ENCODE assay signal across 18 cellular contexts in genomic region chr5:79641414-79641813, GRCh38. TPM values are rescaled to one million over a fixed set of nuclear protein-coding genes. Genes with fewer than 3 reads are reported as not detected.
"Had no signal": no experiment of that assay in that cellular context is flagged by ENCODE, and none has a peak within 500 bp of the region (broad histone marks: within the 10 kb centered on the region; RNA-seq: fewer than 3 reads in every experiment).

No MANE protein-coding gene starts in this region.

- DNase-seq: effector memory CD4-positive, alpha-beta T cell; foreskin fibroblast; immature natural killer cell; left colon; left ventricle myocardium superior; naive thymus-derived CD4-positive, alpha-beta T cell; sigmoid colon; stimulated activated CD4-positive, alpha-beta T cell treated with anti-CD3 and anti-CD28 coated beads, Interleukin-2, amount 100 ng/mL, for 48 hours; stimulated activated CD8-positive, alpha-beta memory T cell treated with anti-CD3 and anti-CD28 coated beads, Interleukin-4, amount 100 ng/mL, for 48 hours; stimulated activated naive CD8-positive, alpha-beta T cell treated with anti-CD3 and anti-CD28 coated beads, Interleukin-15, Interleukin-2, amounts not matched to agents 100 U/mL and 50 U/mL, for 24 hours; thyroid gland had no signal

- H3K4me1 ChIP-seq: sigmoid colon, suprapubic skin, thyroid gland had no signal

- H3K27me3 ChIP-seq: esophagus muscularis mucosa, right atrium auricular region, sigmoid colon, suprapubic skin, thyroid gland had no signal

- H3K9me3 ChIP-seq: esophagus muscularis mucosa, right atrium auricular region, sigmoid colon, suprapubic skin, thyroid gland had no signal

- H3K27ac ChIP-seq: epithelial cell of prostate, esophagus muscularis mucosa, right atrium auricular region, sigmoid colon, skin epidermis, suprapubic skin, thyroid gland had no signal

- FAIRE-seq: urothelium cell line had no signal

- ATAC-seq: left colon; left ventricle myocardium superior; naive thymus-derived CD4-positive, alpha-beta T cell; stimulated activated effector memory CD8-positive, alpha-beta T cell treated with anti-CD3 and anti-CD28 coated beads, Interleukin-12 subunit alpha, Interleukin-12 subunit beta, amount 100 ng/mL, for 72 hours; stimulated activated naive CD8-positive, alpha-beta T cell treated with anti-CD3 and anti-CD28 coated beads, Interleukin-15, Interleukin-2, amounts not matched to agents 100 U/mL and 50 U/mL, for 24 hours had no signal

- H3K4me3 ChIP-seq: esophagus muscularis mucosa, right atrium auricular region, sigmoid colon, skin epidermis, suprapubic skin, thyroid gland had no signal

RNA-seq across cellular contexts. Expression of gene CMYA5, which starts 48.2 kb away (rescaled TPM):
- polyA plus RNA-seq: immature natural killer cell had no signal
